23 cellular contexts compared by ENCODE assay signal in genomic region chr16:49690778-49691177, GRCh38.
A peak's percentile ranks its signal among the peaks of the same experiment; 100 is the strongest.
DNase-seq lines count a peak whose midpoint lies in the region; ATAC-seq, FAIRE-seq and TF ChIP-seq lines count a peak whose summit lies in the region.
"Had no signal": no experiment of that assay in that cellular context is flagged by ENCODE, and none has a peak within 500 bp of the region (broad histone marks: within the 10 kb centered on the region; RNA-seq: fewer than 3 reads in every experiment).

No MANE protein-coding gene starts in this region.

- no peak overlapping the region for H3K14ac ChIP-seq in H1 (ENCODE audit: insufficient read length)
- H3K14ac ChIP-seq in neuronal stem cell (ENCODE audit: low read length), result no peak overlapping the region

- H4K91ac ChIP-seq in H1 (replicated peaks; ENCODE audit: insufficient read length, low read length) (no peak overlapping the region), neuronal stem cell (ENCODE audit: low read depth, low read length, poor library complexity) (no peak overlapping the region)

- H2BK15ac ChIP-seq in H1 (ENCODE audit: low read length), result no peak overlapping the region
- no peak overlapping the region for H2BK15ac ChIP-seq in mesendoderm (replicated peaks; ENCODE audit: low read depth)
- H2BK15ac ChIP-seq in neuronal stem cell (ENCODE audit: low read length), result no peak overlapping the region

- TF ChIP-seq EP300 in H1 (IDR thresholded peaks at IDR 0.05; ENCODE audit: borderline replicate concordance in 1 of 2, low read depth in 2 of 2, low read length in 2 of 2) (no peak), suprapubic skin (IDR thresholded peaks at IDR 0.05) (no peak)

- no peak for ATAC-seq in HG03342 (IDR thresholded peaks at IDR 0.05; ENCODE audit: unreplicated experiment)
- ATAC-seq: CD8-positive, alpha-beta T cell; GM23338 had no signal

- H2BK5ac ChIP-seq in H1 (ENCODE audit: low read depth, low read length) (no peak overlapping the region), mesendoderm (ENCODE audit: low read length) (no peak overlapping the region), neuronal stem cell (ENCODE audit: low read length) (peak overlapping the region; percentile 2)

- H3K23me2 ChIP-seq in H1 (ENCODE audit: low read depth, low read length), result no peaks in the 10 kb centered on the region

- H3K4me3 ChIP-seq in H1 (ENCODE audit: extremely low read depth in 1 of 4, insufficient read depth in 2 of 4, low read depth in 3 of 4, low read length in 4 of 4) (no peak overlapping the region), mesendoderm (ENCODE audit: low read length) (no peak overlapping the region), neuronal stem cell (ENCODE audit: low read length in 2 of 2) (no peak overlapping the region), right atrium auricular region (no peak overlapping the region), suprapubic skin (no peak overlapping the region)
- H3K4me3 ChIP-seq: BLaER1, GM23338 had no signal

- H2AK5ac ChIP-seq in H1 (ENCODE audit: low read depth, low read length) (no peak overlapping the region), mesendoderm (ENCODE audit: low read length) (no peak overlapping the region), neuronal stem cell (ENCODE audit: low read depth, low read length) (peak overlapping the region; percentile 97)

- H3K79me2 ChIP-seq in H1 (ENCODE audit: control insufficient read depth in 1 of 2, insufficient read depth in 2 of 2, low read length in 2 of 2) (peaks cover 0 to 3% of the 10 kb centered on the region in 2 experiments; a peak in 1 of 4 replicates), mesendoderm (ENCODE audit: control insufficient read depth, insufficient read depth, low read length) (no peaks in the 10 kb centered on the region)

- H4K5ac ChIP-seq in H1 (ENCODE audit: insufficient read length, low read depth, low read length) (no peak overlapping the region), mesendoderm (ENCODE audit: low read length) (no peak overlapping the region)

- H4K20me1 ChIP-seq in H1 (replicated peaks in 1 of 2; ENCODE audit: control insufficient read depth in 1 of 2, insufficient read depth in 2 of 2, low read length in 2 of 2), result no peaks in the 10 kb centered on the region
- H4K20me1 ChIP-seq: BLaER1 had no signal

- no peak overlapping the region for H3K18ac ChIP-seq in H1 (ENCODE audit: extremely low read depth, low read length)
- H3K18ac ChIP-seq in mesendoderm (ENCODE audit: low read length), result no peak overlapping the region
- H3K18ac ChIP-seq in neuronal stem cell (ENCODE audit: low read length), result peak overlapping the region; percentile 81

- H3K4me2 ChIP-seq in H1 (ENCODE audit: insufficient read depth in 1 of 2, low read depth in 2 of 2, low read length in 2 of 2), result no peak overlapping the region
- H3K4me2 ChIP-seq in mesendoderm (ENCODE audit: low read length), result no peak overlapping the region
- no peak overlapping the region for H3K4me2 ChIP-seq in neuronal stem cell (ENCODE audit: insufficient read depth, low read length, poor library complexity, severe bottlenecking)
- H3K4me2 ChIP-seq: BLaER1, GM23338 had no signal

- H3K9ac ChIP-seq in H1 (replicated peaks in 1 of 4; ENCODE audit: extremely low read depth in 1 of 4, low read depth in 3 of 4, low read length in 3 of 4), result no peak overlapping the region
- H3K9ac ChIP-seq in mesendoderm (ENCODE audit: low read length), result no peak overlapping the region
- peak overlapping the region; percentile 9 for H3K9ac ChIP-seq in neuronal stem cell (ENCODE audit: low read depth, low read length, poor library complexity)
- H3K9ac ChIP-seq: BLaER1 had no signal

- FAIRE-seq in H1 (lab: Jason Lieb, UNC), result no peak
- FAIRE-seq: A204.1, GM12891, GM18507, H54 had no signal

- POLR2A ChIA-PET in H1 (lab: Charles Lee; ENCODE audit: partially characterized antibody), result interaction anchor here (0.8 to 1.0 kb wide), 2 partner anchors 15 to 45 kb away, joined by 3 read pairs; no protein-coding TSS in a partner anchor

- H4K8ac ChIP-seq in H1 (ENCODE audit: extremely low read depth, insufficient read depth, low read length) (peak overlapping the region; percentile 51; the same call in 1 of the 2 replicates), mesendoderm (ENCODE audit: low read depth, low read length) (no peak overlapping the region), neuronal stem cell (ENCODE audit: low read depth, low read length) (no peak overlapping the region)

- H2AFZ ChIP-seq in H1 (ENCODE audit: low read length), result no peak overlapping the region
- H2AFZ ChIP-seq in neuronal stem cell (ENCODE audit: low read length), result no peak overlapping the region
- H2AFZ ChIP-seq: GM23338 had no signal

- H3K36me3 ChIP-seq in H1 (ENCODE audit: control insufficient read depth in 2 of 4, insufficient read depth in 4 of 4, low read length in 3 of 4) (no peaks in the 10 kb centered on the region; a peak in 1 of 8 replicates), mesendoderm (ENCODE audit: control insufficient read depth, insufficient read depth, low read length) (no peaks in the 10 kb centered on the region), neuronal stem cell (replicated peaks in 1 of 2; ENCODE audit: control insufficient read depth in 2 of 2, insufficient read depth in 2 of 2, low read length in 2 of 2) (peaks cover 0 to 26% of the 10 kb centered on the region in 2 donors), right atrium auricular region (no peaks in the 10 kb centered on the region), suprapubic skin (no peaks in the 10 kb centered on the region)
- H3K36me3 ChIP-seq: BLaER1 had no signal

- H2BK120ac ChIP-seq in H1 (replicated peaks; ENCODE audit: low read depth, low read length), result no peak overlapping the region
- H2BK120ac ChIP-seq in mesendoderm (ENCODE audit: low read depth, low read length), result no peak overlapping the region
- no peak overlapping the region for H2BK120ac ChIP-seq in neuronal stem cell (ENCODE audit: low read depth, low read length)

- H3K9me3 ChIP-seq in H1 (ENCODE audit: insufficient read depth in 2 of 2, low read depth in 1 of 2, low read length in 1 of 2) (no peaks in the 10 kb centered on the region), neuronal stem cell (replicated peaks in 1 of 2; ENCODE audit: control insufficient read depth in 2 of 2, insufficient read depth in 1 of 2, low read depth in 1 of 2, low read length in 2 of 2) (no peaks in the 10 kb centered on the region), right atrium auricular region (no peaks in the 10 kb centered on the region), suprapubic skin (no peaks in the 10 kb centered on the region)
- H3K9me3 ChIP-seq: BLaER1, Caco-2 had no signal

- H3K4me1 ChIP-seq in H1 (replicated peaks in 1 of 4; ENCODE audit: control insufficient read depth in 3 of 4, insufficient read depth in 4 of 4, low read length in 3 of 4), result peaks cover 2 to 8% (median 4%) of the 10 kb centered on the region in 4 experiments; a peak in 5 of 7 replicates
- peaks cover 1% of the 10 kb centered on the region for H3K4me1 ChIP-seq in mesendoderm (ENCODE audit: control insufficient read depth, low read depth, low read length)
- H3K4me1 ChIP-seq in neuronal stem cell (ENCODE audit: control insufficient read depth in 2 of 2, insufficient read depth in 1 of 2, low read depth in 1 of 2, low read length in 2 of 2), result peaks cover 10 to 11% of the 10 kb centered on the region in 2 donors
- peaks cover 0 to 4% of the 10 kb centered on the region in 2 donors for H3K4me1 ChIP-seq in right atrium auricular region
- no peaks in the 10 kb centered on the region for H3K4me1 ChIP-seq in suprapubic skin
- H3K4me1 ChIP-seq: Caco-2 had no signal

- TF ChIP-seq CTCF in H1 (IDR thresholded peaks at IDR 0.05; ENCODE audit: control extremely low read depth in 1 of 3, insufficient read depth in 1 of 3, low read depth in 1 of 3, low read length in 3 of 3), result no peak
- TF ChIP-seq CTCF in right atrium auricular region (IDR thresholded peaks at IDR 0.05), result no peak
- no peak for TF ChIP-seq CTCF in suprapubic skin (IDR thresholded peaks at IDR 0.05)

- H3K23ac ChIP-seq in H1 (ENCODE audit: insufficient read length) (no peak overlapping the region), mesendoderm (ENCODE audit: low read length) (no peak overlapping the region), neuronal stem cell (ENCODE audit: low read depth, low read length, poor library complexity) (peak overlapping the region; percentile 9)

- H3K27ac ChIP-seq in H1 (ENCODE audit: low read depth, low read length) (no peak overlapping the region), mesendoderm (ENCODE audit: low read depth, low read length) (no peak overlapping the region), neuronal stem cell (replicated peaks; ENCODE audit: low read length) (no peak overlapping the region), right atrium auricular region (no peak overlapping the region), suprapubic skin (no peak overlapping the region)
- H3K27ac ChIP-seq: 22Rv1, BLaER1, C4-2B had no signal

- H3K4ac ChIP-seq in H1 (replicated peaks; ENCODE audit: insufficient read length, low read depth, low read length), result no peak overlapping the region
- no peak overlapping the region for H3K4ac ChIP-seq in mesendoderm (ENCODE audit: low read depth, low read length)
- no peak overlapping the region for H3K4ac ChIP-seq in neuronal stem cell (ENCODE audit: low read length)

- peaks cover 9% of the 10 kb centered on the region for H3K79me1 ChIP-seq in H1 (ENCODE audit: low read depth, low read length)
- H3K79me1 ChIP-seq in mesendoderm (ENCODE audit: low read length), result peaks cover 1% of the 10 kb centered on the region
- H3K79me1 ChIP-seq in neuronal stem cell (ENCODE audit: low read depth, low read length), result peaks cover 2% of the 10 kb centered on the region

- no peak for TF ChIP-seq RAD21 in H1 (IDR thresholded peaks at IDR 0.05 in 1 of 2, conservative IDR thresholded peaks at IDR 0.05 in 1 of 2; ENCODE audit: low read depth in 2 of 2, low read length in 2 of 2)

- H3K56ac ChIP-seq in H1 (replicated peaks; ENCODE audit: insufficient read length, low read depth, low read length), result no peak overlapping the region
- H3K56ac ChIP-seq in mesendoderm (ENCODE audit: low read length), result no peak overlapping the region

- 93% methylated on average over 13 of the region's 13 CpGs; no CpG with 5 or more reads in 1 of the 2 experiments for WGBS in H1 (ENCODE audit: extremely low coverage in 1 of 2, insufficient coverage in 1 of 2, insufficient read length in 1 of 2, insufficient replicate concordance in 2 of 2, low coverage in 1 of 2, low lambda C conversion rate in 2 of 2, missing lambda C conversion rate in 1 of 2), 2 experiments
- WGBS in mesendoderm (ENCODE audit: extremely low coverage, insufficient coverage, low lambda C conversion rate), result no CpG with 5 or more reads among the region's 13 CpGs
- WGBS in neuronal stem cell (ENCODE audit: extremely low coverage in 2 of 2, insufficient read length in 2 of 2, insufficient replicate concordance in 1 of 2), 2 donors, result no CpG with 5 or more reads among the region's 13 CpGs
- 78% methylated on average over 13 of the region's 13 CpGs for WGBS in suprapubic skin

- CTCF ChIA-PET in H1 (lab: Charles Lee; ENCODE audit: partially characterized antibody), result interaction anchor here (0.7 to 2.3 kb wide), 9 partner anchors 9 to 167 kb away, joined by 3 to 8 read pairs (median 3); no protein-coding TSS in a partner anchor

- H2BK12ac ChIP-seq in H1 (ENCODE audit: low read depth, low read length) (no peak overlapping the region), neuronal stem cell (ENCODE audit: low read length) (no peak overlapping the region)

- DNase-seq in ELF-1 (ENCODE audit: low read depth, low spot score) (peak; percentile 29), H1 (ENCODE audit: low read depth in 1 of 2, low spot score in 2 of 2) (no peak), mesendoderm (peak; percentile 11), neuronal stem cell (ENCODE audit: low spot score) (no peak), right atrium auricular region (ENCODE audit: low spot score) (no peak), suprapubic skin (ENCODE audit: low spot score in 2 of 2) (no peak)
- DNase-seq in stimulated activated naive CD4-positive, alpha-beta T cell treated with Interleukin-2 at 50 U/mL for 16 hours (lab: John Stamatoyannopoulos, UW), result no peak
- DNase-seq: Caco-2; CD4-positive, CD25-positive, alpha-beta regulatory T cell; CD8-positive, alpha-beta T cell; DMS153; DND-41; GF-D8; HCEC 1CT had no signal

- H3K27me3 ChIP-seq in H1 (replicated peaks in 1 of 4; ENCODE audit: control insufficient read depth in 3 of 4, extremely low read depth in 1 of 4, insufficient read depth in 3 of 4, low read length in 3 of 4) (no peaks in the 10 kb centered on the region), mesendoderm (ENCODE audit: insufficient read depth, low read length, poor library complexity) (no peaks in the 10 kb centered on the region), neuronal stem cell (ENCODE audit: control insufficient read depth in 3 of 3, insufficient read depth in 3 of 3, low read depth in 1 of 3, low read length in 3 of 3) (no peaks in the 10 kb centered on the region), right atrium auricular region (no peaks in the 10 kb centered on the region), suprapubic skin (peaks cover 3% of the 10 kb centered on the region)
- H3K27me3 ChIP-seq: BLaER1 had no signal

- no peak overlapping the region for H2BK20ac ChIP-seq in H1 (ENCODE audit: low read length)

- TF ChIP-seq POLR2A in H1 (IDR thresholded peaks at IDR 0.05; ENCODE audit: control extremely low read depth in 1 of 2, low read depth in 2 of 2, low read length in 2 of 2), result no peak
- TF ChIP-seq POLR2A in suprapubic skin (IDR thresholded peaks at IDR 0.05), result no peak

Comparison
In these comparisons a context has a peak if more than half of its experiments do, and no peak if none do; other contexts are left out.
1. DNase-seq: peak in ELF-1 (single experiment) and mesendoderm (single experiment); none in H1 (0 of 2), neuronal stem cell (single experiment), right atrium auricular region (single experiment), stimulated activated naive CD4-positive, alpha-beta T cell treated with Interleukin-2 at 50 U/mL for 16 hours (single experiment) and suprapubic skin (0 of 2).